28 cellular contexts compared by ENCODE assay signal in genomic region chr15:23033979-23034378, GRCh38.
"Had no signal": no experiment of that assay in that cellular context is flagged by ENCODE, and none has a peak within 500 bp of the region (broad histone marks: within the 10 kb centered on the region; RNA-seq: fewer than 3 reads in every experiment).

No MANE protein-coding gene starts in this region.

- H3K27me3 ChIP-seq: ascending aorta, body of pancreas, Peyer's patch, SJCRH30 had no signal

- H3K4me3 ChIP-seq: ascending aorta, body of pancreas, coronary artery, Peyer's patch, SJCRH30 had no signal

- ATAC-seq: activated CD4-positive, alpha-beta T cell treated with anti-CD3 and anti-CD28 coated beads for 36 hours; activated naive CD4-positive, alpha-beta T cell treated with anti-CD3 and anti-CD28 coated beads, Interleukin-2, amount 50 U/mL, for 72 hours; activated naive CD8-positive, alpha-beta T cell treated with anti-CD3 and anti-CD28 coated beads, Interleukin-2, amount 50 U/mL, for 24 hours; body of pancreas had no signal

- H3K4me2 ChIP-seq: SK-N-SH had no signal

- DNase-seq: activated CD4-positive, alpha-beta memory T cell treated with anti-CD3 and anti-CD28 coated beads, Interleukin-2, amount 10 ng/mL, durations not matched to agents 7 days and 5 days; activated CD4-positive, alpha-beta T cell treated with anti-CD3 and anti-CD28 coated beads for 36 hours; activated CD4-positive, alpha-beta T cell treated with anti-CD3 and anti-CD28 coated beads, Interleukin-2, amount 50 U/mL, for 1 hour; activated CD8-positive, alpha-beta memory T cell treated with anti-CD3 and anti-CD28 coated beads, Interleukin-2, amount 50 U/mL, for 48 hours; activated effector memory CD4-positive, alpha-beta T cell treated with anti-CD3 and anti-CD28 coated beads, Interleukin-2, amount 50 U/mL, for 16 hours; activated naive CD4-positive, alpha-beta T cell treated with Interleukin-2 at 50 U/mL for 16 hours; activated naive CD8-positive, alpha-beta T cell treated with anti-CD3 and anti-CD28 coated beads, Interleukin-2, amount 50 U/mL, for 24 hours; activated T-cell treated with anti-CD3 and anti-CD28 coated beads, Interleukin-2, amount 50 U/mL, for 24 hours; amniotic stem cell; body of pancreas; central memory CD4-positive, alpha-beta T cell; Kasumi-1; NCI-H1048; NCI-H1417; NCI-H1694 treated with DMSO at 0.1 percent for 48 hours; NCI-H2081 treated with DMSO at 0.1 percent for 48 hours; NCI-H446; NCI-H526; Right ventricle myocardium superior; SJCRH30; SK-N-SH; T-helper 1 cell; WERI-Rb-1 had no signal

- H3K9ac ChIP-seq: SK-N-SH had no signal

- H3K27ac ChIP-seq: ascending aorta, body of pancreas, coronary artery, Peyer's patch, RWPE1, SJCRH30, WERI-Rb-1 had no signal
